In the genomic region with DNA sequence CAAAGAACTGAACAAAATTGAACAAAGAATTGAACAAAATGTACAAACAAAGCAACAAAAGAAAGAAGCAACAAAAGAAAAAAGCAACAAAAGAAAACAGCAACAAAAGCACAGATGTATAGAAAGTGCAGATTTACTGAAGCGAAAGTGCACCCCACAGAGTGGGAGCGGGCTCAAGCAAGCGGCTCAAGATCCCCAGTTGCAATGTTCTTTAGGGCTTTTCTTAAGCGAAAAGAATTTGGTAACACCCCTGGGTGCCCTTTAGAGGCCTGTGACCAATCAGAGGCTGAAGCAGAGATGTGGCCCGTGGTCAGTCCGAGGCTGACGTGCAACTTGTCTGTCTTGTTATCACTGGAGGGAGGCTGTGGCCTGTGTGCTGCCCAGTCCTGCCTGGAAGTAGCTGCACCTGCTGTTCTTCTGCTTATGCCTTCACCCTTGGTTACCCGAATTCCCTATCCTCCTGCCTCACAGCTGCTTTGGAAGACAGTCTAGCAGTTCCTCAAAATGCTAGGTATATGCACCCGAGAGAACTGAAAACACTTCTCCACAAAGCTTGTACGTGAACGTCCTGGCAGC, we compare ENCODE assay signal across 31 cellular contexts. TPM values are rescaled to one million over a fixed set of nuclear protein-coding genes. Genes with fewer than 3 reads are reported as not detected.
"Had no signal": no experiment of that assay in that cellular context is flagged by ENCODE, and none has a peak within 500 bp of the region (broad histone marks: within the 10 kb centered on the region; RNA-seq: fewer than 3 reads in every experiment).

No MANE protein-coding gene starts in this region.

- DNase-seq: activated CD4-positive, alpha-beta memory T cell treated with anti-CD3 and anti-CD28 coated beads, Interleukin-2, amount 10 ng/mL, durations not matched to agents 7 days and 5 days; activated CD4-positive, alpha-beta T cell treated with anti-CD3 and anti-CD28 coated beads for 1 hour; activated CD4-positive, alpha-beta T cell treated with anti-CD3 and anti-CD28 coated beads for 48 hours; activated CD4-positive, CD25-positive, alpha-beta regulatory T cell; activated CD8-positive, alpha-beta memory T cell treated with anti-CD3 and anti-CD28 coated beads for 24 hours; activated CD8-positive, alpha-beta memory T cell treated with anti-CD3 and anti-CD28 coated beads, Interleukin-2, amount 10 ng/mL, durations not matched to agents 7 days and 5 days; activated CD8-positive, alpha-beta memory T cell treated with anti-CD3 and anti-CD28 coated beads, Interleukin-2, amount 50 U/mL, for 48 hours; activated effector memory CD4-positive, alpha-beta T cell treated with Interleukin-2 at 50 U/mL for 16 hours; activated naive CD4-positive, alpha-beta T cell treated with anti-CD3 and anti-CD28 coated beads, Interleukin-2, amount 10 ng/mL, durations not matched to agents 7 days and 5 days; activated naive CD8-positive, alpha-beta T cell treated with anti-CD3 and anti-CD28 coated beads, Interleukin-2, amount 50 U/mL, for 24 hours; activated T-cell treated with anti-CD3 and anti-CD28 coated beads, Interleukin-2, amount 50 U/mL, for 48 hours; anterior cingulate cortex; brain microvascular endothelial cell; central memory CD4-positive, alpha-beta T cell; Karpas-422; NCI-H1092; NCI-H1436 treated with DMSO at 0.1 percent for 48 hours; NCI-H1694 treated with DMSO at 0.1 percent for 48 hours; NCI-H2029; NCI-H345; NCI-H524 treated with DMSO at 0.1 percent for 48 hours; SHP77; T1000; WERI-Rb-1 had no signal

- ATAC-seq: activated CD8-positive, alpha-beta memory T cell treated with anti-CD3 and anti-CD28 coated beads, Interleukin-2, amount 10 ng/mL, durations not matched to agents 7 days and 5 days; activated naive CD8-positive, alpha-beta T cell treated with anti-CD3 and anti-CD28 coated beads, Interleukin-2, amount 50 U/mL, for 24 hours; Panc1 had no signal

- H3K27ac ChIP-seq: brain microvascular endothelial cell, SJCRH30, SK-N-MC, WERI-Rb-1 had no signal

- H3K9me3 ChIP-seq: SJCRH30 had no signal

- H3K27me3 ChIP-seq: brain microvascular endothelial cell, SJCRH30 had no signal

- H3K4me1 ChIP-seq: SJCRH30 had no signal

- H3K36me3 ChIP-seq: brain microvascular endothelial cell, SJCRH30, WERI-Rb-1 had no signal

- H3K4me3 ChIP-seq: SJCRH30, SK-N-MC had no signal

RNA-seq across cellular contexts. Expression of a gene that starts 13.2 kb away (rescaled TPM):
- total RNA-seq: activated CD4-positive, alpha-beta memory T cell treated with anti-CD3 and anti-CD28 coated beads, Interleukin-2, amount 10 ng/mL, durations not matched to agents 7 days and 5 days; activated CD8-positive, alpha-beta memory T cell treated with anti-CD3 and anti-CD28 coated beads, Interleukin-2, amount 10 ng/mL, durations not matched to agents 7 days and 5 days; MCF 10A; NCI-H460; T-helper 1 cell treated with Interleukin-12 subunit alpha and Interleukin-12 subunit beta and Interleukin-4 antibody, amounts not matched to agents 30 ng/mL and 1 ng/mL, for 36 hours; T-helper 2 cell treated with Interferon-gamma antibody and Interleukin-4, amounts not matched to agents 100 ng/mL and 5 ng/mL, for 36 hours had no signal
